Comparison of ENCODE assay signal across 18 cellular contexts in genomic region chr5:119876522-119876921, GRCh38.
DNase-seq lines count a peak whose midpoint lies in the region; ATAC-seq, FAIRE-seq and TF ChIP-seq lines count a peak whose summit lies in the region.
"Had no signal": no experiment of that assay in that cellular context is flagged by ENCODE, and none has a peak within 500 bp of the region (broad histone marks: within the 10 kb centered on the region; RNA-seq: fewer than 3 reads in every experiment).

No MANE protein-coding gene starts in this region.

- no TSS peak for BruUV-seq in HepG2 (replicated peaks; lab: Mats Ljungman, UMichigan)

- no peak overlapping the region for H2BK12ac ChIP-seq in neuronal stem cell (ENCODE audit: low read length)

- no peaks in the 10 kb centered on the region for H3K79me1 ChIP-seq in neuronal stem cell (ENCODE audit: low read depth, low read length)

- no peak for DNase-seq in DND-41
- DNase-seq in LNCaP clone FGC (ENCODE audit: low read depth) = peak; percentile 95
- peak; percentile 15 for DNase-seq in fibroblast of villous mesenchyme (ENCODE audit: low read depth)
- DNase-seq in neuronal stem cell (ENCODE audit: low spot score) = no peak
- no peak for DNase-seq in activated CD4-positive, alpha-beta T cell treated with anti-CD3 and anti-CD28 coated beads for 36 hours
- no peak for DNase-seq in esophagus muscularis mucosa (ENCODE audit: extremely low spot score)
- no peak for DNase-seq in HepG2 (ENCODE audit: low spot score)
- DNase-seq: BE2C; CD4-positive, alpha-beta memory T cell; COR-L47; DMS153; DMS79 treated with DMSO at 0.1 percent for 48 hours; H7 had no signal

- H3K36me3 Mint-ChIP-seq in activated CD4-positive, alpha-beta T cell treated with anti-CD3 and anti-CD28 coated beads for 36 hours (ENCODE audit: low read depth) = no peaks in the 10 kb centered on the region
- H3K36me3 Mint-ChIP-seq: CD4-positive, alpha-beta memory T cell had no signal

- no peak overlapping the region for H4K8ac ChIP-seq in neuronal stem cell (ENCODE audit: low read depth, low read length)

- H3K4me1 Mint-ChIP-seq in activated CD4-positive, alpha-beta T cell treated with anti-CD3 and anti-CD28 coated beads for 36 hours = no peaks in the 10 kb centered on the region
- H3K4me1 Mint-ChIP-seq: CD4-positive, alpha-beta memory T cell had no signal

- no peak overlapping the region for H3K27ac ChIP-seq in DND-41 (ENCODE audit: low read length)
- H3K27ac ChIP-seq in neuronal stem cell (replicated peaks; ENCODE audit: low read length) = no peak overlapping the region
- no peak overlapping the region for H3K27ac ChIP-seq in esophagus muscularis mucosa (replicated peaks in 1 of 4)
- H3K27ac ChIP-seq in HepG2 (ENCODE audit: extremely low read length, insufficient read depth, low read length) = no peak overlapping the region
- H3K27ac ChIP-seq: A549 had no signal

- FAIRE-seq in HepG2 (lab: Jason Lieb, UNC) = no peak
- FAIRE-seq: A549, D721Med, GM18507, HTR-8/SVneo had no signal

- CTCF ChIA-PET in activated CD4-positive, alpha-beta T cell treated with anti-CD3 and anti-CD28 coated beads for 36 hours (lab: Charles Lee) = no interaction called here
- CTCF ChIA-PET in HepG2 (lab: Yijun Ruan, JAX; ENCODE audit: low intra/inter-chr PET ratio, low total read pairs) = no interaction called here

- no peaks in the 10 kb centered on the region for H4K20me1 ChIP-seq in DND-41 (ENCODE audit: insufficient read depth, low read length)
- no peaks in the 10 kb centered on the region for H4K20me1 ChIP-seq in HepG2 (ENCODE audit: insufficient read depth, low read length)

- no peak overlapping the region for H3K4ac ChIP-seq in neuronal stem cell (ENCODE audit: low read length)

- no peak for TF ChIP-seq EP300 in esophagus muscularis mucosa (IDR thresholded peaks at IDR 0.05)
- TF ChIP-seq EP300 in HepG2 (IDR thresholded peaks at IDR 0.05; ENCODE audit: low read depth in 2 of 2, low read length in 2 of 2) = no peak
- TF ChIP-seq EP300 in HepG2 (CRISPR knock-in tag; IDR thresholded peaks at IDR 0.05; ENCODE audit: borderline replicate concordance) = no peak

- in situ Hi-C loops in HepG2 (cut with HindIII; ENCODE audit: extremely low pct_ligation_motif_present, low pct_unique_long_range_greater_than_20kb) = no loop called here

- no peak overlapping the region for H3K9ac ChIP-seq in DND-41 (ENCODE audit: low read depth, low read length)
- H3K9ac ChIP-seq in neuronal stem cell (ENCODE audit: low read depth, low read length, poor library complexity) = no peak overlapping the region
- no peak overlapping the region for H3K9ac ChIP-seq in HepG2 (ENCODE audit: insufficient read depth, low read depth, low read length)

- no peak overlapping the region for H3K27ac Mint-ChIP-seq in activated CD4-positive, alpha-beta T cell treated with anti-CD3 and anti-CD28 coated beads for 36 hours
- H3K27ac Mint-ChIP-seq: CD4-positive, alpha-beta memory T cell; GM23338 had no signal

- no peak overlapping the region for H3K23ac ChIP-seq in neuronal stem cell (ENCODE audit: low read depth, low read length, poor library complexity)

- no peaks in the 10 kb centered on the region for H3K27me3 Mint-ChIP-seq in activated CD4-positive, alpha-beta T cell treated with anti-CD3 and anti-CD28 coated beads for 36 hours
- H3K27me3 Mint-ChIP-seq: CD4-positive, alpha-beta memory T cell had no signal

- H3K27me3 ChIP-seq in DND-41 (ENCODE audit: insufficient read depth, low read length, poor library complexity) = no peaks in the 10 kb centered on the region
- H3K27me3 ChIP-seq in neuronal stem cell (ENCODE audit: control insufficient read depth in 3 of 3, insufficient read depth in 3 of 3, low read depth in 1 of 3, low read length in 3 of 3) = no peaks in the 10 kb centered on the region
- H3K27me3 ChIP-seq in esophagus muscularis mucosa = no peaks in the 10 kb centered on the region
- H3K27me3 ChIP-seq in HepG2 (ENCODE audit: control insufficient read depth in 1 of 2, insufficient read depth in 2 of 2, low read length in 2 of 2) = no peaks in the 10 kb centered on the region
- H3K27me3 ChIP-seq: BE2C had no signal

- H2BK15ac ChIP-seq in neuronal stem cell (ENCODE audit: low read length) = no peak overlapping the region

- H3K79me2 ChIP-seq in DND-41 (ENCODE audit: insufficient read depth, low read length) (no peaks in the 10 kb centered on the region), HepG2 (ENCODE audit: insufficient read depth, low read length) (no peaks in the 10 kb centered on the region)

- ATAC-seq in DND-41 (ENCODE audit: insufficient read depth, low read depth) = no peak
- no peak for ATAC-seq in activated CD4-positive, alpha-beta T cell treated with anti-CD3 and anti-CD28 coated beads for 36 hours
- ATAC-seq in HepG2 = no peak
- ATAC-seq: A549, GM23338 had no signal

- no peak overlapping the region for H3K18ac ChIP-seq in neuronal stem cell (ENCODE audit: low read length)

- POLR2A ChIA-PET in activated CD4-positive, alpha-beta T cell treated with anti-CD3 and anti-CD28 coated beads for 36 hours (lab: Charles Lee) = no interaction called here
- POLR2A ChIA-PET in HepG2 (lab: Yijun Ruan, JAX) = no interaction called here

- intact Hi-C loops in activated CD4-positive, alpha-beta T cell treated with anti-CD3 and anti-CD28 coated beads for 36 hours (cut with DNase I, micrococcal nuclease) = no loop called here
- intact Hi-C loops in esophagus muscularis mucosa (cut with DNase I) = no loop called here
- intact Hi-C loops in HepG2 (cut with micrococcal nuclease; ENCODE audit: unreplicated experiment) = no loop called here

- H2AFZ ChIP-seq in DND-41 (ENCODE audit: low read depth, low read length) (0 out of 2 replicates have a peak overlapping the region, but pooled peaks have one; percentile 17), neuronal stem cell (ENCODE audit: low read length) (peak overlapping the region; percentile 13), HepG2 (ENCODE audit: low read length) (no peak overlapping the region)
- H2AFZ ChIP-seq: GM23338 had no signal

- H3K14ac ChIP-seq in neuronal stem cell (ENCODE audit: low read length) = no peak overlapping the region

- no peak overlapping the region for H4K91ac ChIP-seq in neuronal stem cell (ENCODE audit: low read depth, low read length, poor library complexity)

- no peak for TF ChIP-seq RAD21 in HepG2 (CRISPR knock-in tag; IDR thresholded peaks at IDR 0.05)

- H3K4me1 ChIP-seq in DND-41 (ENCODE audit: insufficient read depth, low read length) (no peaks in the 10 kb centered on the region), neuronal stem cell (ENCODE audit: control insufficient read depth in 2 of 2, insufficient read depth in 1 of 2, low read depth in 1 of 2, low read length in 2 of 2) (no peaks in the 10 kb centered on the region), esophagus muscularis mucosa (no peaks in the 10 kb centered on the region), HepG2 (ENCODE audit: insufficient read depth, low read length) (no peaks in the 10 kb centered on the region)
- H3K4me1 ChIP-seq: A549, BE2C had no signal

- no peak for TF ChIP-seq CTCF in DND-41 (IDR thresholded peaks at IDR 0.05; ENCODE audit: borderline replicate concordance, extremely low read depth, low read length, poor library complexity, severe bottlenecking)
- no peak for TF ChIP-seq CTCF in LNCaP clone FGC (IDR thresholded peaks at IDR 0.05; ENCODE audit: control insufficient read depth, extremely low read depth, insufficient read depth)
- TF ChIP-seq CTCF in fibroblast of villous mesenchyme (IDR thresholded peaks at IDR 0.05; ENCODE audit: insufficient read depth, low read depth, low read length) = no peak
- TF ChIP-seq CTCF in esophagus muscularis mucosa (IDR thresholded peaks at IDR 0.05) = no peak
- TF ChIP-seq CTCF in HepG2 (CRISPR knock-in tag; IDR thresholded peaks at IDR 0.05) = no peak

- no peaks in the 10 kb centered on the region for H3K9me3 Mint-ChIP-seq in activated CD4-positive, alpha-beta T cell treated with anti-CD3 and anti-CD28 coated beads for 36 hours (ENCODE audit: low read depth)
- H3K9me3 Mint-ChIP-seq: GM23338 had no signal

- no peak overlapping the region for H3K4me3 ChIP-seq in DND-41 (ENCODE audit: low read depth in 1 of 2, low read length in 2 of 2)
- H3K4me3 ChIP-seq in LNCaP clone FGC (ENCODE audit: low read depth, low read length) = no peak overlapping the region
- H3K4me3 ChIP-seq in fibroblast of villous mesenchyme (ENCODE audit: low read depth, low read length) = no peak overlapping the region
- H3K4me3 ChIP-seq in neuronal stem cell (ENCODE audit: low read length in 2 of 2) = no peak overlapping the region
- no peak overlapping the region for H3K4me3 ChIP-seq in esophagus muscularis mucosa
- no peak overlapping the region for H3K4me3 ChIP-seq in HepG2 (replicated peaks in 1 of 3; ENCODE audit: insufficient read depth in 1 of 3, low read depth in 2 of 3, low read length in 3 of 3)
- H3K4me3 ChIP-seq: A549, GM23338 had no signal

- no peak overlapping the region for H3K4me3 Mint-ChIP-seq in activated CD4-positive, alpha-beta T cell treated with anti-CD3 and anti-CD28 coated beads for 36 hours
- H3K4me3 Mint-ChIP-seq: CD4-positive, alpha-beta memory T cell; GM23338 had no signal

- H2BK120ac ChIP-seq in neuronal stem cell (ENCODE audit: low read depth, low read length) = no peak overlapping the region

- H3K9me3 ChIP-seq in DND-41 (ENCODE audit: insufficient read depth, low read length, severe bottlenecking) (no peaks in the 10 kb centered on the region), neuronal stem cell (replicated peaks in 1 of 2; ENCODE audit: control insufficient read depth in 2 of 2, insufficient read depth in 1 of 2, low read depth in 1 of 2, low read length in 2 of 2) (no peaks in the 10 kb centered on the region), esophagus muscularis mucosa (no peaks in the 10 kb centered on the region), HepG2 (ENCODE audit: low read length) (no peaks in the 10 kb centered on the region)
- H3K9me3 ChIP-seq: A549, BE2C had no signal

- H2BK5ac ChIP-seq in neuronal stem cell (ENCODE audit: low read length) = no peak overlapping the region

- H3K36me3 ChIP-seq in DND-41 (ENCODE audit: insufficient read depth, low read length) = no peaks in the 10 kb centered on the region
- H3K36me3 ChIP-seq in neuronal stem cell (replicated peaks in 1 of 2; ENCODE audit: control insufficient read depth in 2 of 2, insufficient read depth in 2 of 2, low read length in 2 of 2) = no peaks in the 10 kb centered on the region
- no peaks in the 10 kb centered on the region for H3K36me3 ChIP-seq in esophagus muscularis mucosa
- no peaks in the 10 kb centered on the region for H3K36me3 ChIP-seq in HepG2 (replicated peaks in 1 of 2; ENCODE audit: control insufficient read depth in 1 of 2, insufficient read depth in 2 of 2, low read length in 2 of 2)
- H3K36me3 ChIP-seq: BE2C had no signal

- TF ChIP-seq POLR2A in esophagus muscularis mucosa (IDR thresholded peaks at IDR 0.05; ENCODE audit: low read depth) (no peak), HepG2 (IDR thresholded peaks at IDR 0.05; ENCODE audit: insufficient read depth in 1 of 2, low read depth in 2 of 2, low read length in 2 of 2) (no peak)

- H3K4me2 ChIP-seq in DND-41 (ENCODE audit: insufficient read depth, low read length) = no peak overlapping the region
- no peak overlapping the region for H3K4me2 ChIP-seq in neuronal stem cell (ENCODE audit: insufficient read depth, low read length, poor library complexity, severe bottlenecking)
- H3K4me2 ChIP-seq in HepG2 (ENCODE audit: low read depth, low read length) = no peak overlapping the region
- H3K4me2 ChIP-seq: A549, GM23338 had no signal

- no peak overlapping the region for H2AK5ac ChIP-seq in neuronal stem cell (ENCODE audit: low read depth, low read length)

Comparison
In these comparisons a context has a peak if more than half of its experiments do, and no peak if none do; other contexts are left out.
1. DNase-seq: peak in LNCaP clone FGC (single experiment) and fibroblast of villous mesenchyme (single experiment); none in DND-41 (single experiment), neuronal stem cell (single experiment), activated CD4-positive, alpha-beta T cell treated with anti-CD3 and anti-CD28 coated beads for 36 hours (single experiment), esophagus muscularis mucosa (single experiment) and HepG2 (single experiment).